6 cellular contexts compared by ENCODE assay signal in genomic region chr19:30609656-30610270, GRCh38.
"Had no signal": no experiment of that assay in that cellular context is flagged by ENCODE, and none has a peak within 500 bp of the region (broad histone marks: within the 10 kb centered on the region; RNA-seq: fewer than 3 reads in every experiment).

No MANE protein-coding gene starts in this region.

- H3K4me2 ChIP-seq: GM23338, KMS-11 had no signal

- ATAC-seq: GM23338, HCT116 had no signal

- H2AFZ ChIP-seq: GM23338 had no signal

- H3K4me3 ChIP-seq: GM23338, HAP-1 had no signal

- DNase-seq: H7, KBM-7 had no signal

- H3K4me1 ChIP-seq: HAP-1 had no signal

- H3K27ac ChIP-seq: KMS-11 had no signal

- H3K9me3 ChIP-seq: HAP-1 had no signal

- H3K9ac ChIP-seq: KMS-11 had no signal

- H3K36me3 ChIP-seq: HAP-1 had no signal
